8 cellular contexts compared by ENCODE assay signal in genomic region chr5:33439905-33440481, GRCh38. TPM values are rescaled to one million over a fixed set of nuclear protein-coding genes. Genes with fewer than 3 reads are reported as not detected.
DNase-seq lines count a peak whose midpoint lies in the region; ATAC-seq and TF ChIP-seq lines count a peak whose summit lies in the region.

No MANE protein-coding gene starts in this region.

- no peak for ATAC-seq in GM21825 (IDR thresholded peaks at IDR 0.05; ENCODE audit: unreplicated experiment)

- H3K27ac ChIP-seq in epithelial cell of prostate = peak overlapping the region; percentile 98

- no peak for TF ChIP-seq CTCF in GM12864 (IDR thresholded peaks at IDR 0.05; ENCODE audit: low read depth, low read length, missing control alignments)

- DNase-seq in GM12864 (ENCODE audit: low read depth) (no peak), NCI-H146 treated with DMSO at 0.1 percent for 48 hours (lab: John Stamatoyannopoulos, UW; ENCODE audit: unreplicated experiment) (peak; percentile 51), epithelial cell of prostate (ENCODE audit: low read depth, low spot score) (no peak), renal cortical epithelial cell (ENCODE audit: low read depth) (peak; percentile 37), RPMI8226 (no peak), retina (no peak)
- DNase-seq in activated T-cell treated with anti-CD3 and anti-CD28 coated beads, Interleukin-2, amount 50 U/mL, for 1 hour = no peak

- H3K4me3 ChIP-seq in GM12864 (ENCODE audit: low read depth, low read length) = peak overlapping the region; percentile 79

RNA-seq across cellular contexts. Expression of gene TARS1, which starts 0.8 kb away (rescaled TPM):
- 257 and 530 TPM in 2 replicates for total RNA-seq in renal cortical epithelial cell

Comparison
In these comparisons a context has a peak if more than half of its experiments do, and no peak if none do; other contexts are left out.
1. DNase-seq: peak in NCI-H146 treated with DMSO at 0.1 percent for 48 hours (single experiment) and renal cortical epithelial cell (single experiment); none in GM12864 (single experiment), epithelial cell of prostate (single experiment), RPMI8226 (single experiment), retina (single experiment) and activated T-cell treated with anti-CD3 and anti-CD28 coated beads, Interleukin-2, amount 50 U/mL, for 1 hour (single experiment).